In genomic region chr3:173009410-173009809, GRCh38 we compare ENCODE assay signal across 2 cellular contexts.
TF ChIP-seq lines count a peak whose summit lies in the region.

No MANE protein-coding gene starts in this region.

TF ChIP-seq in GM23338, 12 proteins besides CTCF, POLR2A, EP300 and RAD21 (continued from another document):
- TF ChIP-seq REST (IDR thresholded peaks at IDR 0.05; ENCODE audit: unreplicated experiment) = no peak

TF ChIP-seq in WTC11, 78 proteins besides CTCF, POLR2A, EP300 and RAD21 (continued from another document):
- no peak for TF ChIP-seq HMGXB4 (CRISPR knock-in tag; IDR thresholded peaks at IDR 0.05)
- TF ChIP-seq ETV6 (CRISPR knock-in tag; IDR thresholded peaks at IDR 0.05) = no peak
TF ChIP-seq in WTC11: peak in this region for 0.
